ENCODE assay signal across 2 cellular contexts in genomic region chr7:155545348-155545747, GRCh38.
TF ChIP-seq lines count a peak whose summit lies in the region.

No MANE protein-coding gene starts in this region.

TF ChIP-seq in SK-N-SH, 30 proteins besides CTCF, POLR2A, EP300 and RAD21 (continued from another document):
- TF ChIP-seq PBX3 (IDR thresholded peaks at IDR 0.05), result no peak
- no peak for TF ChIP-seq RCOR1 (IDR thresholded peaks at IDR 0.05; ENCODE audit: low read length)
- TF ChIP-seq IRF3 (IDR thresholded peaks at IDR 0.05; ENCODE audit: low read depth, low read length), result no peak
- TF ChIP-seq FOXJ3 (CRISPR knock-in tag; IDR thresholded peaks at IDR 0.05), result no peak
- TF ChIP-seq GATA2 (CRISPR knock-in tag; IDR thresholded peaks at IDR 0.05), result no peak
- no peak for TF ChIP-seq RFX5 (IDR thresholded peaks at IDR 0.05; ENCODE audit: low read length)
- TF ChIP-seq MAX (IDR thresholded peaks at IDR 0.05; ENCODE audit: low read depth), result no peak
- no peak for TF ChIP-seq TAF1 (IDR thresholded peaks at IDR 0.05; ENCODE audit: borderline replicate concordance, low read depth, low read length)
- no peak for TF ChIP-seq RXRA (IDR thresholded peaks at IDR 0.05; ENCODE audit: borderline replicate concordance, low read depth)
- no peak for TF ChIP-seq TCF12 (IDR thresholded peaks at IDR 0.05)
- TF ChIP-seq REST (IDR thresholded peaks at IDR 0.05; ENCODE audit: low read depth, low read length), result no peak

TF ChIP-seq in SK-N-SH treated with all-trans-retinoic acid at 6 μM for 48 hours, 23 proteins besides CTCF, POLR2A, EP300 and RAD21:
- TF ChIP-seq PATZ1 (CRISPR knock-in tag; IDR thresholded peaks at IDR 0.05; ENCODE audit: borderline replicate concordance) (no peak), CREB5 (CRISPR knock-in tag; IDR thresholded peaks at IDR 0.05; ENCODE audit: low read depth) (no peak), ARNTL (CRISPR knock-in tag; IDR thresholded peaks at IDR 0.05; ENCODE audit: borderline replicate concordance, low read depth) (no peak)
